1 cellular context compared by ENCODE assay signal in the genomic region with DNA sequence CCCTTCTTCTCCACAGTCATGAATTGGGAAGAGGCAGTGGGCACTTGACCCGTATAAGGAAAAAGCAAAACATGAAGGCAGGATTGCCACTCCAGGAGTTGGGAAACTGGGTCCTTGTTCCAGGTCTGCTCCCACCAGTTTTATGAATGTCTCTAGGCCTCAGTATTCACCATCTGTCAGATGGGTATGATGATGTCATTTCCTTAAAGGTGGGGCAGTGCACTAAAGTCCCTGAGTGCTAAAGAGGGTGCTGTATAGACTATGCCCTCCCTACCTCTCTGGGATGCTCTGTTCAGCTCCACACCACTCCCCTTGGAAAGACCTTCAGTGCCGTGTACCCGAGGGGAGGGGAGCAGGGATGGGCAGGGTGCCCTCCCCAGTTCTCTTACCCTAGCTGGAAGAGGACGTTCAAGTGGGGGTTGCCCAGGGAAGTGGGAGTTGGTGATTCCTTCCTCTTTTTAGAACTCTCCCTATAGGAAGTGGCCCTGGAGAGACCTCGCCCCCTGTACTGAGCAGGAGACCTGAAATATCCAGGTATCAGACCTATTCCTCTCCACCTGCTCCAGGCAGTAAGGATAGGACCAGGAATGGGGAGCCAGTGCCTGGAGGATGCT.
TF ChIP-seq lines count a peak whose summit lies in the region.

No MANE protein-coding gene starts in this region.

TF ChIP-seq in HepG2, 621 proteins besides CTCF, POLR2A, EP300 and RAD21 (continued from another document):
- TF ChIP-seq SIX1 (CRISPR knock-in tag; IDR thresholded peaks at IDR 0.05; ENCODE audit: borderline replicate concordance) = no peak
- 0 out of 2 replicates have a peak, but pooled peaks have one; percentile 0 for TF ChIP-seq ZNF878 (CRISPR knock-in tag; IDR thresholded peaks at IDR 0.05)
- TF ChIP-seq ZNF44 (CRISPR knock-in tag; IDR thresholded peaks at IDR 0.05) = 0 out of 2 replicates have a peak, but pooled peaks have one; percentile 3
- 0 out of 2 replicates have a peak, but pooled peaks have one; percentile 6 for TF ChIP-seq HNRNPL (IDR thresholded peaks at IDR 0.05; ENCODE audit: low read depth, low read length)
- TF ChIP-seq NFYB (CRISPR knock-in tag; IDR thresholded peaks at IDR 0.05) = no peak
- 0 out of 2 replicates have a peak, but pooled peaks have one; percentile 2 for TF ChIP-seq ZNF441 (CRISPR knock-in tag; IDR thresholded peaks at IDR 0.05; ENCODE audit: borderline replicate concordance)
- no peak for TF ChIP-seq HNF4G (IDR thresholded peaks at IDR 0.05; ENCODE audit: borderline replicate concordance, low read depth, low read length)
- 0 out of 2 replicates have a peak, but pooled peaks have one; percentile 3 for TF ChIP-seq HNF4G (CRISPR knock-in tag; IDR thresholded peaks at IDR 0.05; ENCODE audit: borderline replicate concordance, low read depth)
- TF ChIP-seq SUZ12 (IDR thresholded peaks at IDR 0.05; ENCODE audit: low read depth, low read length) = no peak
- TF ChIP-seq HMG20B (CRISPR knock-in tag; conservative IDR thresholded peaks at IDR 0.05) = no peak
- TF ChIP-seq SRSF9 (IDR thresholded peaks at IDR 0.05; ENCODE audit: borderline replicate concordance, insufficient read depth, low read depth, low read length, poor library complexity, severe bottlenecking) = no peak
- TF ChIP-seq ZMYM3 (CRISPR knock-in tag; IDR thresholded peaks at IDR 0.05) = peak; percentile 59; the same call in 1 of the 2 replicates
- TF ChIP-seq ADNP (CRISPR knock-in tag; IDR thresholded peaks at IDR 0.05) = 0 out of 2 replicates have a peak, but pooled peaks have one; percentile 8
- TF ChIP-seq, protein P1, sequence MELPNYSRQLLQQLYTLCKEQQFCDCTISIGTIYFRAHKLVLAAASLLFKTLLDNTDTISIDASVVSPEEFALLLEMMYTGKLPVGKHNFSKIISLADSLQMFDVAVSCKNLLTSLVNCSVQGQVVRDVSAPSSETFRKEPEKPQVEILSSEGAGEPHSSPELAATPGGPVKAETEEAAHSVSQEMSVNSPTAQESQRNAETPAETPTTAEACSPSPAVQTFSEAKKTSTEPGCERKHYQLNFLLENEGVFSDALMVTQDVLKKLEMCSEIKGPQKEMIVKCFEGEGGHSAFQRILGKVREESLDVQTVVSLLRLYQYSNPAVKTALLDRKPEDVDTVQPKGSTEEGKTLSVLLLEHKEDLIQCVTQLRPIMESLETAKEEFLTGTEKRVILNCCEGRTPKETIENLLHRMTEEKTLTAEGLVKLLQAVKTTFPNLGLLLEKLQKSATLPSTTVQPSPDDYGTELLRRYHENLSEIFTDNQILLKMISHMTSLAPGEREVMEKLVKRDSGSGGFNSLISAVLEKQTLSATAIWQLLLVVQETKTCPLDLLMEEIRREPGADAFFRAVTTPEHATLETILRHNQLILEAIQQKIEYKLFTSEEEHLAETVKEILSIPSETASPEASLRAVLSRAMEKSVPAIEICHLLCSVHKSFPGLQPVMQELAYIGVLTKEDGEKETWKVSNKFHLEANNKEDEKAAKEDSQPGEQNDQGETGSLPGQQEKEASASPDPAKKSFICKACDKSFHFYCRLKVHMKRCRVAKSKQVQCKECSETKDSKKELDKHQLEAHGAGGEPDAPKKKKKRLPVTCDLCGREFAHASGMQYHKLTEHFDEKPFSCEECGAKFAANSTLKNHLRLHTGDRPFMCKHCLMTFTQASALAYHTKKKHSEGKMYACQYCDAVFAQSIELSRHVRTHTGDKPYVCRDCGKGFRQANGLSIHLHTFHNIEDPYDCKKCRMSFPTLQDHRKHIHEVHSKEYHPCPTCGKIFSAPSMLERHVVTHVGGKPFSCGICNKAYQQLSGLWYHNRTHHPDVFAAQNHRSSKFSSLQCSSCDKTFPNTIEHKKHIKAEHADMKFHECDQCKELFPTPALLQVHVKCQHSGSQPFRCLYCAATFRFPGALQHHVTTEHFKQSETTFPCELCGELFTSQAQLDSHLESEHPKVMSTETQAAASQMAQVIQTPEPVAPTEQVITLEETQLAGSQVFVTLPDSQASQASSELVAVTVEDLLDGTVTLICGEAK (IDR thresholded peaks at IDR 0.05) = no peak
- TF ChIP-seq, protein P1 (CRISPR knock-in tag; IDR thresholded peaks at IDR 0.05) = no peak
- no peak for TF ChIP-seq ZNF335 (CRISPR knock-in tag; IDR thresholded peaks at IDR 0.05)
- TF ChIP-seq CHD2 (IDR thresholded peaks at IDR 0.05; ENCODE audit: low read depth, low read length) = no peak
- TF ChIP-seq MED8 (CRISPR knock-in tag; IDR thresholded peaks at IDR 0.05; ENCODE audit: insufficient replicate concordance) = peak; percentile 3
- TF ChIP-seq HCFC1 (IDR thresholded peaks at IDR 0.05; ENCODE audit: low read depth, low read length) = no peak
- peak; percentile 40; the same call in 1 of the 2 replicates for TF ChIP-seq ZNF704 (CRISPR knock-in tag; IDR thresholded peaks at IDR 0.05; ENCODE audit: borderline replicate concordance)
- TF ChIP-seq NFRKB (IDR thresholded peaks at IDR 0.05) = no peak
- TF ChIP-seq SKIL (CRISPR knock-in tag; IDR thresholded peaks at IDR 0.05; ENCODE audit: borderline replicate concordance) = 0 out of 2 replicates have a peak, but pooled peaks have one; percentile 17
- TF ChIP-seq, protein P2, sequence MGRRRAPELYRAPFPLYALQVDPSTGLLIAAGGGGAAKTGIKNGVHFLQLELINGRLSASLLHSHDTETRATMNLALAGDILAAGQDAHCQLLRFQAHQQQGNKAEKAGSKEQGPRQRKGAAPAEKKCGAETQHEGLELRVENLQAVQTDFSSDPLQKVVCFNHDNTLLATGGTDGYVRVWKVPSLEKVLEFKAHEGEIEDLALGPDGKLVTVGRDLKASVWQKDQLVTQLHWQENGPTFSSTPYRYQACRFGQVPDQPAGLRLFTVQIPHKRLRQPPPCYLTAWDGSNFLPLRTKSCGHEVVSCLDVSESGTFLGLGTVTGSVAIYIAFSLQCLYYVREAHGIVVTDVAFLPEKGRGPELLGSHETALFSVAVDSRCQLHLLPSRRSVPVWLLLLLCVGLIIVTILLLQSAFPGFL (CRISPR knock-in tag; IDR thresholded peaks at IDR 0.05) = no peak
- TF ChIP-seq ZNF589 (CRISPR knock-in tag; conservative IDR thresholded peaks at IDR 0.05) = peak; percentile 50; the same call in 1 of the 2 replicates
- TF ChIP-seq YY1 (IDR thresholded peaks at IDR 0.05; ENCODE audit: insufficient read depth, insufficient replicate concordance, low read depth, low read length) = no peak
- peak; percentile 93 for TF ChIP-seq ATF7 (IDR thresholded peaks at IDR 0.05)
- 0 out of 2 replicates have a peak, but pooled peaks have one; percentile 2 for TF ChIP-seq ATF7 (CRISPR knock-in tag; IDR thresholded peaks at IDR 0.05)
- TF ChIP-seq FOXM1 (CRISPR knock-in tag; IDR thresholded peaks at IDR 0.05) = no peak
- TF ChIP-seq ZNF775 (CRISPR knock-in tag; IDR thresholded peaks at IDR 0.05; ENCODE audit: borderline replicate concordance) = no peak
